In the genomic region with DNA sequence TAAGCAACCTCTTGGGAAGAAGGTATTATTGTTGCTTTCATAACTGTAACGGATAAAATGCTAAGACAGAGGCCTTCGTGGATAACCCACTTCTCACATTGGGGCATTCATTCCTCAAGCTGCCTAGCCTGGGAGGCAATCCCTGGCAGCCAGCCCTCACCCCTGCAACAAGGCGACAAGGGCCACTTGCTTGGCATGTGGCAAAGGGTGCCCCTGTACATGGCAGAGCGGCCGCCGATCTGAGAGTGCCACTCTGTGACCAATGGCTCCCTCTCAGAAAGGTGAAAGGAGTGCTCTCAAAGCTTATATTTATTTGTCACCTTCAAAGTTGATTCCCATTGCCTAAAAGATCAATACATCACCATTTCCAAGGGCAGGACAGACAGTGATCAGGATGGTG, we compare ENCODE assay signal across 32 cellular contexts. TPM values are rescaled to one million over a fixed set of nuclear protein-coding genes. Genes with fewer than 3 reads are reported as not detected.
"Had no signal": no experiment of that assay in that cellular context is flagged by ENCODE, and none has a peak within 500 bp of the region (broad histone marks: within the 10 kb centered on the region; RNA-seq: fewer than 3 reads in every experiment).

No MANE protein-coding gene starts in this region.

- DNase-seq: activated CD4-positive, alpha-beta T cell treated with anti-CD3 and anti-CD28 coated beads for 36 hours; activated CD4-positive, alpha-beta T cell treated with anti-CD3 and anti-CD28 coated beads, Interleukin-2, amount 10 ng/mL, durations not matched to agents 7 days and 5 days; activated CD4-positive, alpha-beta T cell treated with anti-CD3 and anti-CD28 coated beads, Interleukin-2, amount 50 U/mL, for 48 hours; activated CD8-positive, alpha-beta memory T cell treated with anti-CD3 and anti-CD28 coated beads, Interleukin-2, amount 50 U/mL, for 4 hours; activated gamma-delta T cell treated with Interleukin-2 at 50 U/mL for 16 hours; activated naive CD4-positive, alpha-beta T cell treated with anti-CD3 and anti-CD28 coated beads for 36 hours; activated T-cell treated with anti-CD3 and anti-CD28 coated beads for 4 hours; activated T-cell treated with anti-CD3 and anti-CD28 coated beads, Interleukin-2, amount 50 U/mL, for 4 hours; amygdala; Kasumi-1; KG1; MG63; NCI-H1048; NCI-H1105 treated with DMSO at 0.1 percent for 48 hours; NCI-H1436; NCI-H1694; NCI-H1930; NCI-H2081 treated with DMSO at 0.1 percent for 48 hours; NCI-H345; NCI-H524 treated with DMSO at 0.1 percent for 48 hours; NK-92 treated with Interleukin-12 subunit alpha and Interleukin-12 subunit beta, amount 100 ng/mL, for 24 hours; PC-3; SHP77; SK-N-SH had no signal

- H3K4me3 ChIP-seq: ascending aorta, cardiac muscle cell, MG63, SJSA1 had no signal

- H3K9me3 ChIP-seq: ascending aorta, MG63, SJSA1, SK-N-SH had no signal

- ATAC-seq: activated CD4-positive, alpha-beta T cell treated with anti-CD3 and anti-CD28 coated beads for 36 hours; activated CD4-positive, CD25-positive, alpha-beta regulatory T cell treated with anti-CD3 and anti-CD28 coated beads, Interleukin-2, amount 50 U/mL, for 24 hours; activated T-cell treated with anti-CD3 and anti-CD28 coated beads, Interleukin-2, amount 50 U/mL, for 4 hours; PC-3; WTC11 had no signal

- H3K4me1 ChIP-seq: ascending aorta, SJSA1 had no signal

- H3K27ac ChIP-seq: ascending aorta, cardiac muscle cell, RWPE1, SJSA1 had no signal

- H3K27me3 ChIP-seq: ascending aorta, cardiac muscle cell, MG63, SJSA1 had no signal

- H3K36me3 ChIP-seq: ascending aorta, cardiac muscle cell, MG63, SJSA1 had no signal

RNA-seq across cellular contexts. Expression of a gene that starts 31.9 kb away (rescaled TPM):
- total RNA-seq: activated CD4-positive, alpha-beta T cell treated with anti-CD3 and anti-CD28 coated beads for 36 hours; activated CD4-positive, alpha-beta T cell treated with anti-CD3 and anti-CD28 coated beads, Interleukin-2, amount 10 ng/mL, durations not matched to agents 7 days and 5 days; activated naive CD4-positive, alpha-beta T cell treated with anti-CD3 and anti-CD28 coated beads for 36 hours; activated T-cell treated with anti-CD3 and anti-CD28 coated beads, Interleukin-2, amount 50 U/mL, for 4 hours; activated T-helper 1 cell treated with anti-CD3 and anti-CD28 coated beads, Interleukin-12 subunit alpha, Interleukin-12 subunit beta, Interleukin-2, Interleukin-4 antibody, amounts not matched to agents 30 ng/mL and 10 ng/mL and 1 ng/mL, durations not matched to agents 14 hours and 24 hours and 36 hours; NCI-H460; PC-3; SJSA1 had no signal
- polyA plus RNA-seq: SK-N-SH had no signal
